In genomic region chr11:119786431-119787073, GRCh38 we compare ENCODE assay signal across 14 cellular contexts.
"Had no signal": no experiment of that assay in that cellular context is flagged by ENCODE, and none has a peak within 500 bp of the region (broad histone marks: within the 10 kb centered on the region; RNA-seq: fewer than 3 reads in every experiment).

No MANE protein-coding gene starts in this region.

- H3K4me3 ChIP-seq: sigmoid colon, thoracic aorta had no signal

- H3K4me1 ChIP-seq: foreskin keratinocyte, sigmoid colon had no signal

- ATAC-seq: foreskin keratinocyte; natural killer cell treated with Interleukin-12 subunit alpha and Interleukin-12 subunit beta and Interleukin-15 and Interleukin-18, amount 100 ng/mL, for 72 hours had no signal

- H3K9me3 ChIP-seq: thoracic aorta had no signal

- H3K27me3 ChIP-seq: brain microvascular endothelial cell had no signal

- H3K36me3 ChIP-seq: brain microvascular endothelial cell, sigmoid colon, thoracic aorta had no signal

- DNase-seq: activated CD4-positive, alpha-beta T cell treated with anti-CD3 and anti-CD28 coated beads for 1 hour; activated CD4-positive, alpha-beta T cell treated with anti-CD3 and anti-CD28 coated beads, Interleukin-2, amount 50 U/mL, for 4 hours; activated naive CD4-positive, alpha-beta T cell; activated naive CD8-positive, alpha-beta T cell treated with anti-CD3 and anti-CD28 coated beads, Interleukin-2, amount 10 ng/mL, durations not matched to agents 7 days and 5 days; activated T-cell treated with anti-CD3 and anti-CD28 coated beads for 4 hours; brain microvascular endothelial cell; effector memory CD4-positive, alpha-beta T cell; foreskin keratinocyte; nucleus accumbens; sigmoid colon; stimulated activated CD4-positive, alpha-beta T cell treated with anti-CD3 and anti-CD28 coated beads, Interleukin-2, amount 100 ng/mL, for 24 hours had no signal

- H3K27ac ChIP-seq: brain microvascular endothelial cell, foreskin keratinocyte, sigmoid colon, thoracic aorta, VCaP had no signal
